21 cellular contexts compared by ENCODE assay signal in the genomic region with DNA sequence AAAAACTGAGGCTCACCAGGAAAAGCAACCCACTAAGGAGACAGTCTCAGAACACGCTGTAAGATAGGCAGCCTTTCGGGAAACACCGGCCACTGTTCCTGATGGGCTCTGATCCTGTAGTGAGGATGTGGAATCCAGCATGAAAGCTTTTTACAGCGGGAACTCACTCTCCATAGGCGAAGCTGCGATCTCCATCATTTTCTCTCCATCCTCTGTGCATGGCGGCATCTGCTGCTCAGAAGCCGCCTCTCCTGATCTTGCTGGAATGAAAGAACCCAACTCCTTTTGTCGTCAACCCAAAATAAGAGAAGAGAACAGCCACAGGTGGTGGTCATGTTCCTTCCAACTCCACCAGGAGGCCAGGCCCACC.
"Had no signal": no experiment of that assay in that cellular context is flagged by ENCODE, and none has a peak within 500 bp of the region (broad histone marks: within the 10 kb centered on the region; RNA-seq: fewer than 3 reads in every experiment).

No MANE protein-coding gene starts in this region.

- H3K36me3 ChIP-seq: gastrocnemius medialis, pancreas, prostate gland, right lobe of liver, suprapubic skin, tibial artery had no signal

- H3K4me3 ChIP-seq: gastrocnemius medialis, lung, pancreas, prostate gland, right lobe of liver, suprapubic skin, tibial artery had no signal

- H3K4me1 Mint-ChIP-seq: stimulated activated effector memory CD8-positive, alpha-beta T cell treated with anti-CD3 and anti-CD28 coated beads, Interleukin-12 subunit alpha, Interleukin-12 subunit beta, amount 100 ng/mL, for 72 hours had no signal

- H3K27me3 ChIP-seq: gastrocnemius medialis, pancreas, right lobe of liver, suprapubic skin, tibial artery had no signal

- H3K4me1 ChIP-seq: gastrocnemius medialis, pancreas, prostate gland, right lobe of liver, suprapubic skin, tibial artery had no signal

- H3K36me3 Mint-ChIP-seq: natural killer cell treated with Interleukin-12 subunit alpha and Interleukin-12 subunit beta and Interleukin-15 and Interleukin-18, amount 100 ng/mL, for 72 hours; stimulated activated effector memory CD8-positive, alpha-beta T cell treated with anti-CD3 and anti-CD28 coated beads, Interleukin-12 subunit alpha, Interleukin-12 subunit beta, amount 100 ng/mL, for 72 hours had no signal

- H3K9me3 Mint-ChIP-seq: natural killer cell treated with Interleukin-12 subunit alpha and Interleukin-12 subunit beta and Interleukin-15 and Interleukin-18, amount 100 ng/mL, for 72 hours; stimulated activated effector memory CD8-positive, alpha-beta T cell treated with anti-CD3 and anti-CD28 coated beads, Interleukin-12 subunit alpha, Interleukin-12 subunit beta, amount 100 ng/mL, for 72 hours had no signal

- H3K27ac Mint-ChIP-seq: natural killer cell treated with Interleukin-12 subunit alpha and Interleukin-12 subunit beta and Interleukin-15 and Interleukin-18, amount 100 ng/mL, for 72 hours; stimulated activated effector memory CD8-positive, alpha-beta T cell treated with anti-CD3 and anti-CD28 coated beads, Interleukin-12 subunit alpha, Interleukin-12 subunit beta, amount 100 ng/mL, for 72 hours had no signal

- DNase-seq: cerebellar nuclear complex; dermis blood vessel endothelial cell; effector CD8-positive, alpha-beta T cell; gastrocnemius medialis; left colon; left ventricle myocardium superior; mesenchymal stem cell; midbrain; occipital lobe; pancreas; right lobe of liver; stimulated activated CD4-positive, alpha-beta T cell treated with anti-CD3 and anti-CD28 coated beads, Interleukin-4, amount 100 ng/mL, for 1 hour; stimulated activated CD8-positive, alpha-beta memory T cell treated with anti-CD3 and anti-CD28 coated beads, Interleukin-4, amount 100 ng/mL, for 48 hours; stimulated activated naive CD8-positive, alpha-beta T cell treated with anti-CD3 and anti-CD28 coated beads, Interleukin-15, Interleukin-2, amounts not matched to agents 100 U/mL and 50 U/mL, for 24 hours; tibial artery had no signal

- H3K4me3 Mint-ChIP-seq: natural killer cell treated with Interleukin-12 subunit alpha and Interleukin-12 subunit beta and Interleukin-15 and Interleukin-18, amount 100 ng/mL, for 72 hours; stimulated activated effector memory CD8-positive, alpha-beta T cell treated with anti-CD3 and anti-CD28 coated beads, Interleukin-12 subunit alpha, Interleukin-12 subunit beta, amount 100 ng/mL, for 72 hours had no signal

- H3K27ac ChIP-seq: gastrocnemius medialis, pancreas, prostate gland, right lobe of liver, suprapubic skin, tibial artery had no signal

- H3K9me3 ChIP-seq: gastrocnemius medialis, pancreas, prostate gland, right lobe of liver, suprapubic skin, tibial artery had no signal

- ATAC-seq: esophagus mucosa; gastrocnemius medialis; left colon; left ventricle myocardium superior; natural killer cell treated with Interleukin-12 subunit alpha and Interleukin-12 subunit beta and Interleukin-15 and Interleukin-18, amount 100 ng/mL, for 72 hours; pancreas; right lobe of liver; stimulated activated effector memory CD8-positive, alpha-beta T cell treated with anti-CD3 and anti-CD28 coated beads, Interleukin-12 subunit alpha, Interleukin-12 subunit beta, amount 100 ng/mL, for 72 hours; stimulated activated naive CD8-positive, alpha-beta T cell treated with anti-CD3 and anti-CD28 coated beads, Interleukin-15, Interleukin-2, amounts not matched to agents 100 U/mL and 50 U/mL, for 24 hours had no signal
